ENCODE assay signal across 12 cellular contexts in the genomic region with DNA sequence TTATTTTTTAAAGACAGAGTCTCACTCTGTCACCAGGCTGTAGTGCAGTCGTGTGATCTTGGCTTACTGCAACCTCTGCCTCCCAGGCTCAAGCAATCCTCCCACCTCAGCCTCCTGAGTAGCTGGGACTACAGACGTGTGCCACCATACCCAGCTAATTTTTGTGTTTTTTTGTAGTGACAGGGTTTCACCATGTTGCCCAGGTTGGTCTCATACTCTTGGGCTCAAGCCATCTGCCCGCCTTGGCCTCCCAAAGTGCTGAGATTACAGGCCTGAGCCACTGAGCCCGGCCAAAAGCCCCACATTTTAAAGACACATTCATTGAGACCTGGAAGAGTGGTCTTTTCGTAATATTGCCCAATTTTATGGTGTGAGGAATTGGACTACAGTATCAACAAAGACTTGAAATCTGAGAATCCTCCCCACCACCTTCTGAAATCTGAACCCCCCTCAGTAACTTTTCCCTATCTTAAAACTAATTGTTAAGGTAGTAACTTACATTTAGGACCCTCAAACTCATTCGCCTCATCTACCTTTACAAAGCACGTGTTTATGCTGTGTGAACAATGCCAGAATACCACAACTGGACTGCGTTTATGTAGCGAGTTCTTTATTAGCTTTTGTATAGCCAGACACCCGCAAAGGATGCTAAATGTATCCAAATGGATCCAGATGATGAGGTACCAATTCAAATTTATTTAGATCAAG. TPM values are rescaled to one million over a fixed set of nuclear protein-coding genes. Genes with fewer than 3 reads are reported as not detected.
A peak's percentile ranks its signal among the peaks of the same experiment; 100 is the strongest.
DNase-seq lines count a peak whose midpoint lies in the region; TF ChIP-seq lines count a peak whose summit lies in the region.
"Had no signal": no experiment of that assay in that cellular context is flagged by ENCODE, and none has a peak within 500 bp of the region (broad histone marks: within the 10 kb centered on the region; RNA-seq: fewer than 3 reads in every experiment).

No MANE protein-coding gene starts in this region.

- no peak for TF ChIP-seq RAD21 in liver (IDR thresholded peaks at IDR 0.05)

- TF ChIP-seq CTCF in cardiac fibroblast (IDR thresholded peaks at IDR 0.05; ENCODE audit: low read depth, low read length), result no peak
- no peak for TF ChIP-seq CTCF in liver (IDR thresholded peaks at IDR 0.05; ENCODE audit: low read depth, low read length, missing input control)

- H3K4me1 Mint-ChIP-seq in activated naive CD4-positive, alpha-beta T cell treated with anti-CD3 and anti-CD28 coated beads for 36 hours (ENCODE audit: low read depth), result peaks cover 9% of the 10 kb centered on the region

- intact Hi-C loops in activated naive CD4-positive, alpha-beta T cell treated with anti-CD3 and anti-CD28 coated beads for 36 hours (cut with micrococcal nuclease), result no loop called here

- no peak overlapping the region for H3K27ac Mint-ChIP-seq in activated naive CD4-positive, alpha-beta T cell treated with anti-CD3 and anti-CD28 coated beads for 36 hours

- H3K9me3 ChIP-seq in liver (ENCODE audit: control insufficient read depth in 4 of 4, low read length in 3 of 4) (no peaks in the 10 kb centered on the region), skeletal muscle satellite cell (replicated peaks; ENCODE audit: low read length) (no peaks in the 10 kb centered on the region)

- no peak overlapping the region for H3K4me3 Mint-ChIP-seq in activated naive CD4-positive, alpha-beta T cell treated with anti-CD3 and anti-CD28 coated beads for 36 hours
- H3K4me3 Mint-ChIP-seq: CD4-positive, alpha-beta memory T cell had no signal

- POLR2A ChIA-PET in HEK293T (lab: Yijun Ruan, JAX), result no interaction called here

- H3K27me3 Mint-ChIP-seq in activated naive CD4-positive, alpha-beta T cell treated with anti-CD3 and anti-CD28 coated beads for 36 hours (ENCODE audit: low read depth), result peaks cover 22% of the 10 kb centered on the region

- H3K9me3 Mint-ChIP-seq in activated naive CD4-positive, alpha-beta T cell treated with anti-CD3 and anti-CD28 coated beads for 36 hours, result no peaks in the 10 kb centered on the region

- H3K4me3 ChIP-seq in cardiac fibroblast (replicated peaks in 1 of 2; ENCODE audit: low read depth in 2 of 2, low read length in 2 of 2) (peak overlapping the region; percentile 65 to 84), liver (ENCODE audit: low read depth in 1 of 3, low read length in 3 of 3) (peak overlapping the region; percentile 86 to 96 (median 93)), skeletal muscle satellite cell (ENCODE audit: low read length) (peak overlapping the region; percentile 75)

- peak overlapping the region; percentile 80 for H3K4me2 ChIP-seq in skeletal muscle satellite cell (ENCODE audit: low read length)

- DNase-seq in HEK293T (ENCODE audit: extremely low spot score) (no peak), cardiac fibroblast (ENCODE audit: low read depth in 2 of 2) (peak in 1 of 2 donors; percentile 15), Ammon's horn (ENCODE audit: low spot score) (no peak), kidney tubule cell (ENCODE audit: low spot score) (no peak), SK-N-DZ (ENCODE audit: low spot score) (no peak)
- DNase-seq in activated naive CD4-positive, alpha-beta T cell treated with anti-CD3 and anti-CD28 coated beads for 36 hours, result no peak
- DNase-seq: amygdala; CD4-positive, alpha-beta memory T cell; KBM-7; NCI-H345 had no signal

- H3K9ac ChIP-seq in liver (ENCODE audit: low read depth in 1 of 2, low read length in 2 of 2) (peak overlapping the region; percentile 93 to 99), skeletal muscle satellite cell (ENCODE audit: low read depth, low read length) (peak overlapping the region; percentile 92)

- peak overlapping the region; percentile 84 to 91 for H3K27ac ChIP-seq in liver (ENCODE audit: low read depth in 1 of 2, low read length in 2 of 2)

- CTCF ChIA-PET in HEK293T (lab: Yijun Ruan, JAX), result interaction anchor here (0.6 to 2.6 kb wide), 4 partner anchors 8 to 291 kb away, joined by 3 to 8 read pairs (median 3); no protein-coding TSS in a partner anchor
- CTCF ChIA-PET in activated naive CD4-positive, alpha-beta T cell treated with anti-CD3 and anti-CD28 coated beads for 36 hours (lab: Charles Lee), result interaction anchor here (2.3 kb wide), 1 partner anchor 8 kb away, joined by 9 read pairs; no protein-coding TSS in a partner anchor

- H3K27me3 ChIP-seq in liver (ENCODE audit: control insufficient read depth in 4 of 4, insufficient read depth in 4 of 4, low read length in 3 of 4) (no peaks in the 10 kb centered on the region), skeletal muscle satellite cell (ENCODE audit: control insufficient read depth, insufficient read depth, low read length) (no peaks in the 10 kb centered on the region)

- 32% methylated on average over 10 of the region's 10 CpGs for WGBS in liver

- H3K36me3 ChIP-seq in liver (ENCODE audit: control insufficient read depth in 4 of 4, insufficient read depth in 3 of 4, low read depth in 1 of 4, low read length in 3 of 4) (peaks cover 0 to 28% (median 11%) of the 10 kb centered on the region in 4 donors), skeletal muscle satellite cell (ENCODE audit: insufficient read depth, low read length) (peaks cover 46% of the 10 kb centered on the region)

- H3K4me1 ChIP-seq in liver (ENCODE audit: control insufficient read depth in 4 of 4, insufficient read depth in 4 of 4, low read length in 3 of 4), result peaks cover 4 to 32% (median 16%) of the 10 kb centered on the region in 4 donors
- peaks cover 72% of the 10 kb centered on the region for H3K4me1 ChIP-seq in skeletal muscle satellite cell (ENCODE audit: control insufficient read depth, insufficient read depth, low read length)

- no peaks in the 10 kb centered on the region for H3K36me3 Mint-ChIP-seq in activated naive CD4-positive, alpha-beta T cell treated with anti-CD3 and anti-CD28 coated beads for 36 hours (ENCODE audit: low read depth)
- H3K36me3 Mint-ChIP-seq: CD4-positive, alpha-beta memory T cell had no signal

TF ChIP-seq in HEK293T, 16 proteins besides CTCF, POLR2A, EP300 and RAD21:
- TF ChIP-seq L3MBTL2 (conservative IDR thresholded peaks at IDR 0.05) (peak; percentile 68), HDGF (IDR thresholded peaks at IDR 0.05; ENCODE audit: borderline replicate concordance) (no peak), LEF1 (IDR thresholded peaks at IDR 0.05; ENCODE audit: borderline replicate concordance) (no peak), ARNT (IDR thresholded peaks at IDR 0.05) (no peak)
TF ChIP-seq in HEK293T: peak in this region for 1.

TF ChIP-seq in liver, 16 proteins besides CTCF, POLR2A, EP300 and RAD21:
- TF ChIP-seq, protein P1, sequence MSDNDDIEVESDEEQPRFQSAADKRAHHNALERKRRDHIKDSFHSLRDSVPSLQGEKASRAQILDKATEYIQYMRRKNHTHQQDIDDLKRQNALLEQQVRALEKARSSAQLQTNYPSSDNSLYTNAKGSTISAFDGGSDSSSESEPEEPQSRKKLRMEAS (IDR thresholded peaks at IDR 0.05), result no peak
- TF ChIP-seq FOXA1 (IDR thresholded peaks at IDR 0.05) (no peak), FOXA2 (IDR thresholded peaks at IDR 0.05) (no peak), EGR1 (IDR thresholded peaks at IDR 0.05; ENCODE audit: low read depth in 2 of 2) (peak in 1 of 2 donors; percentile 20), HNF4A (conservative IDR thresholded peaks at IDR 0.05) (no peak)
- TF ChIP-seq, protein P2, sequence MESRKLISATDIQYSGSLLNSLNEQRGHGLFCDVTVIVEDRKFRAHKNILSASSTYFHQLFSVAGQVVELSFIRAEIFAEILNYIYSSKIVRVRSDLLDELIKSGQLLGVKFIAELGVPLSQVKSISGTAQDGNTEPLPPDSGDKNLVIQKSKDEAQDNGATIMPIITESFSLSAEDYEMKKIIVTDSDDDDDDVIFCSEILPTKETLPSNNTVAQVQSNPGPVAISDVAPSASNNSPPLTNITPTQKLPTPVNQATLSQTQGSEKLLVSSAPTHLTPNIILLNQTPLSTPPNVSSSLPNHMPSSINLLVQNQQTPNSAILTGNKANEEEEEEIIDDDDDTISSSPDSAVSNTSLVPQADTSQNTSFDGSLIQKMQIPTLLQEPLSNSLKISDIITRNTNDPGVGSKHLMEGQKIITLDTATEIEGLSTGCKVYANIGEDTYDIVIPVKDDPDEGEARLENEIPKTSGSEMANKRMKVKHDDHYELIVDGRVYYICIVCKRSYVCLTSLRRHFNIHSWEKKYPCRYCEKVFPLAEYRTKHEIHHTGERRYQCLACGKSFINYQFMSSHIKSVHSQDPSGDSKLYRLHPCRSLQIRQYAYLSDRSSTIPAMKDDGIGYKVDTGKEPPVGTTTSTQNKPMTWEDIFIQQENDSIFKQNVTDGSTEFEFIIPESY (IDR thresholded peaks at IDR 0.05), result no peak
- TF ChIP-seq, protein P3, sequence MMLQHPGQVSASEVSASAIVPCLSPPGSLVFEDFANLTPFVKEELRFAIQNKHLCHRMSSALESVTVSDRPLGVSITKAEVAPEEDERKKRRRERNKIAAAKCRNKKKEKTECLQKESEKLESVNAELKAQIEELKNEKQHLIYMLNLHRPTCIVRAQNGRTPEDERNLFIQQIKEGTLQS (IDR thresholded peaks at IDR 0.05), result no peak
TF ChIP-seq in liver: peak in this region for 1.

RNA-seq across cellular contexts. Expression of a gene that starts 2.7 kb away (rescaled TPM):
- 100 to 1,000 TPM in 1 of 2 donors, 10 to 100 TPM in 1; 60.7 to 424 TPM for total RNA-seq in liver
- polyA plus RNA-seq in liver, result 100 to 1,000 TPM in 1 of 2 donors, 10 to 100 TPM in 1; 68.6 to 142 TPM
- total RNA-seq in skeletal muscle satellite cell (2012; rRNA removed), result 38.3 and 86.7 TPM in 2 replicates
- polyA plus RNA-seq in SK-N-DZ (2014; cell fraction: cytosol; rRNA removed), result 6.2 and 6.5 TPM in 2 replicates
- polyA plus RNA-seq in SK-N-DZ (2014; cell fraction: nucleus; rRNA removed), result 4.8 and 7.1 TPM in 2 replicates
- total RNA-seq in activated naive CD4-positive, alpha-beta T cell treated with anti-CD3 and anti-CD28 coated beads for 36 hours, result under 1 TPM; 0.77 to 0.95 TPM

Comparison
In these comparisons a context has a peak if more than half of its experiments do, and no peak if none do; other contexts are left out.
1. RNA of a gene that starts 2.7 kb away (total RNA-seq): 60.7 to 424 TPM in liver; 0.77 to 0.95 TPM in activated naive CD4-positive, alpha-beta T cell treated with anti-CD3 and anti-CD28 coated beads for 36 hours; every median in the first group is over 10 times any median in the second.
2. Peak in every context shown above with its lines, with median percentiles within 50 percentile points of each other: H3K4me3 ChIP-seq.